Comparison of ENCODE assay signal across 2 cellular contexts in genomic region chr2:231039821-231040364, GRCh38.
TF ChIP-seq lines count a peak whose summit lies in the region.

No MANE protein-coding gene starts in this region.

TF ChIP-seq in A549, 52 proteins besides CTCF, POLR2A, EP300 and RAD21:
- TF ChIP-seq ZFP36 (IDR thresholded peaks at IDR 0.05; ENCODE audit: borderline replicate concordance, partially characterized antibody) (peak; percentile 85), KDM1A (IDR thresholded peaks at IDR 0.05; ENCODE audit: low read depth) (no peak)

TF ChIP-seq in HEK293T, 16 proteins besides CTCF, POLR2A, EP300 and RAD21:
- no peak for TF ChIP-seq FOXM1 (IDR thresholded peaks at IDR 0.05; ENCODE audit: borderline replicate concordance)
- TF ChIP-seq ARNT (IDR thresholded peaks at IDR 0.05): no peak
- TF ChIP-seq L3MBTL2 (conservative IDR thresholded peaks at IDR 0.05): no peak
- no peak for TF ChIP-seq HDGF (IDR thresholded peaks at IDR 0.05; ENCODE audit: borderline replicate concordance)
- TF ChIP-seq TARDBP (IDR thresholded peaks at IDR 0.05): no peak
- no peak for TF ChIP-seq ZNF384 (IDR thresholded peaks at IDR 0.05)
- TF ChIP-seq SP1 (IDR thresholded peaks at IDR 0.05): no peak
- no peak for TF ChIP-seq BHLHE40 (IDR thresholded peaks at IDR 0.05; ENCODE audit: borderline replicate concordance)
- TF ChIP-seq FOXK2 (IDR thresholded peaks at IDR 0.05): no peak
- TF ChIP-seq ELF4 (IDR thresholded peaks at IDR 0.05): no peak
- no peak for TF ChIP-seq CTBP1 (IDR thresholded peaks at IDR 0.05; ENCODE audit: borderline replicate concordance)
- TF ChIP-seq PKNOX1 (IDR thresholded peaks at IDR 0.05): no peak
